In the genomic region with DNA sequence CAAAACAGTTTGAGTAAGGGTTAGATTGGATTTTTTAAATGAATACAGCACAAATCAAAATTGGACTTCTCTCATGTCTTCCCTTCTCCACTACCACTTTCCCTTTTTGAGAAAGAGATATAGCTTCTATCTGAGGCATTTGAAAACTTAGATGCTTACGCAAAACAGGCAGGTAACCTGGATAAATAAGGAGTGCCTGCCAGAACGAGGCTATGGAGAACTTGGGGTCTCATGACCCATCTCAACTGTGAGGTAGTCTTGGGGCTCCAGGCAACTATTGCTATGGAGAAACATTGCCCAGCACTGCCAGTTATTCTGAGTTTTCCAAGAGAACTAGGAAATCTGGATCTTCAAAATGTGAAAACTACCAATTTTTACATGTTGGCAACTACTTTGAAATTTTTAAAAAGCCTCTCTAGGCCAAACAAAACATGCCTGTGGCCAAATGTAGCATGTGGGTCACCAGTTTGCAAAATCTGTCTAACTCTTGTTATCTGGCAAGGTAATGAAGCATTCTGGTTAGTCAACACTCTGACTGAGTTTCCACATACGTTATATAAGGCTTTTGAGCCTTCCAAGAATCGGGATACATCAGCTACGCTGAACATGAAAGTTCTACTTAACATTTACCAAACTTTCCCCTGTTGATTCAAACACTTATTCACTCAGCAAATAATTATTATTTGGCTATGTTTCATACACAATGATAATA, we compare ENCODE assay signal across 1 cellular context.
TF ChIP-seq lines count a peak whose summit lies in the region.

No MANE protein-coding gene starts in this region.

TF ChIP-seq in WTC11, 78 proteins besides CTCF, POLR2A, EP300 and RAD21:
- TF ChIP-seq, protein P1, sequence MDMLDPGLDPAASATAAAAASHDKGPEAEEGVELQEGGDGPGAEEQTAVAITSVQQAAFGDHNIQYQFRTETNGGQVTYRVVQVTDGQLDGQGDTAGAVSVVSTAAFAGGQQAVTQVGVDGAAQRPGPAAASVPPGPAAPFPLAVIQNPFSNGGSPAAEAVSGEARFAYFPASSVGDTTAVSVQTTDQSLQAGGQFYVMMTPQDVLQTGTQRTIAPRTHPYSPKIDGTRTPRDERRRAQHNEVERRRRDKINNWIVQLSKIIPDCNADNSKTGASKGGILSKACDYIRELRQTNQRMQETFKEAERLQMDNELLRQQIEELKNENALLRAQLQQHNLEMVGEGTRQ (CRISPR knock-in tag; IDR thresholded peaks at IDR 0.05), result no peak
- no peak for TF ChIP-seq NR1H2 (CRISPR knock-in tag; IDR thresholded peaks at IDR 0.05)
- TF ChIP-seq ZNF232 (CRISPR knock-in tag; IDR thresholded peaks at IDR 0.05), result no peak
- TF ChIP-seq, protein P2, sequence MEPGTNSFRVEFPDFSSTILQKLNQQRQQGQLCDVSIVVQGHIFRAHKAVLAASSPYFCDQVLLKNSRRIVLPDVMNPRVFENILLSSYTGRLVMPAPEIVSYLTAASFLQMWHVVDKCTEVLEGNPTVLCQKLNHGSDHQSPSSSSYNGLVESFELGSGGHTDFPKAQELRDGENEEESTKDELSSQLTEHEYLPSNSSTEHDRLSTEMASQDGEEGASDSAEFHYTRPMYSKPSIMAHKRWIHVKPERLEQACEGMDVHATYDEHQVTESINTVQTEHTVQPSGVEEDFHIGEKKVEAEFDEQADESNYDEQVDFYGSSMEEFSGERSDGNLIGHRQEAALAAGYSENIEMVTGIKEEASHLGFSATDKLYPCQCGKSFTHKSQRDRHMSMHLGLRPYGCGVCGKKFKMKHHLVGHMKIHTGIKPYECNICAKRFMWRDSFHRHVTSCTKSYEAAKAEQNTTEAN (CRISPR knock-in tag; IDR thresholded peaks at IDR 0.05), result no peak
- TF ChIP-seq, protein P3, sequence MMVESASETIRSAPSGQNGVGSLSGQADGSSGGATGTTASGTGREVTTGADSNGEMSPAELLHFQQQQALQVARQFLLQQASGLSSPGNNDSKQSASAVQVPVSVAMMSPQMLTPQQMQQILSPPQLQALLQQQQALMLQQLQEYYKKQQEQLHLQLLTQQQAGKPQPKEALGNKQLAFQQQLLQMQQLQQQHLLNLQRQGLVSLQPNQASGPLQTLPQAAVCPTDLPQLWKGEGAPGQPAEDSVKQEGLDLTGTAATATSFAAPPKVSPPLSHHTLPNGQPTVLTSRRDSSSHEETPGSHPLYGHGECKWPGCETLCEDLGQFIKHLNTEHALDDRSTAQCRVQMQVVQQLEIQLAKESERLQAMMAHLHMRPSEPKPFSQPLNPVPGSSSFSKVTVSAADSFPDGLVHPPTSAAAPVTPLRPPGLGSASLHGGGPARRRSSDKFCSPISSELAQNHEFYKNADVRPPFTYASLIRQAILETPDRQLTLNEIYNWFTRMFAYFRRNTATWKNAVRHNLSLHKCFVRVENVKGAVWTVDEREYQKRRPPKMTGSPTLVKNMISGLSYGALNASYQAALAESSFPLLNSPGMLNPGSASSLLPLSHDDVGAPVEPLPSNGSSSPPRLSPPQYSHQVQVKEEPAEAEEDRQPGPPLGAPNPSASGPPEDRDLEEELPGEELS (CRISPR knock-in tag; IDR thresholded peaks at IDR 0.05), result no peak
- TF ChIP-seq, protein P4, sequence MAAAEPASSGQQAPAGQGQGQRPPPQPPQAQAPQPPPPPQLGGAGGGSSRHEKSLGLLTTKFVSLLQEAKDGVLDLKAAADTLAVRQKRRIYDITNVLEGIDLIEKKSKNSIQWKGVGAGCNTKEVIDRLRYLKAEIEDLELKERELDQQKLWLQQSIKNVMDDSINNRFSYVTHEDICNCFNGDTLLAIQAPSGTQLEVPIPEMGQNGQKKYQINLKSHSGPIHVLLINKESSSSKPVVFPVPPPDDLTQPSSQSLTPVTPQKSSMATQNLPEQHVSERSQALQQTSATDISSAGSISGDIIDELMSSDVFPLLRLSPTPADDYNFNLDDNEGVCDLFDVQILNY (CRISPR knock-in tag; IDR thresholded peaks at IDR 0.05), result no peak
- no peak for TF ChIP-seq SMAD4 (CRISPR knock-in tag; IDR thresholded peaks at IDR 0.05)
- no peak for TF ChIP-seq GABPB1 (CRISPR knock-in tag; IDR thresholded peaks at IDR 0.05)
- TF ChIP-seq JUN (CRISPR knock-in tag; IDR thresholded peaks at IDR 0.05), result no peak
- TF ChIP-seq, protein P5, sequence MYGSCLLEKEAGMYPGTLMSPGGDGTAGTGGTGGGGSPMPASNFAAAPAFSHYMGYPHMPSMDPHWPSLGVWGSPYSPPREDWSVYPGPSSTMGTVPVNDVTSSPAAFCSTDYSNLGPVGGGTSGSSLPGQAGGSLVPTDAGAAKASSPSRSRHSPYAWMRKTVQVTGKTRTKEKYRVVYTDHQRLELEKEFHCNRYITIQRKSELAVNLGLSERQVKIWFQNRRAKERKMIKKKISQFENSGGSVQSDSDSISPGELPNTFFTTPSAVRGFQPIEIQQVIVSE (CRISPR knock-in tag; IDR thresholded peaks at IDR 0.05; ENCODE audit: borderline replicate concordance), result no peak
- TF ChIP-seq MYBL2 (CRISPR knock-in tag; IDR thresholded peaks at IDR 0.05), result no peak
